In the genomic region with DNA sequence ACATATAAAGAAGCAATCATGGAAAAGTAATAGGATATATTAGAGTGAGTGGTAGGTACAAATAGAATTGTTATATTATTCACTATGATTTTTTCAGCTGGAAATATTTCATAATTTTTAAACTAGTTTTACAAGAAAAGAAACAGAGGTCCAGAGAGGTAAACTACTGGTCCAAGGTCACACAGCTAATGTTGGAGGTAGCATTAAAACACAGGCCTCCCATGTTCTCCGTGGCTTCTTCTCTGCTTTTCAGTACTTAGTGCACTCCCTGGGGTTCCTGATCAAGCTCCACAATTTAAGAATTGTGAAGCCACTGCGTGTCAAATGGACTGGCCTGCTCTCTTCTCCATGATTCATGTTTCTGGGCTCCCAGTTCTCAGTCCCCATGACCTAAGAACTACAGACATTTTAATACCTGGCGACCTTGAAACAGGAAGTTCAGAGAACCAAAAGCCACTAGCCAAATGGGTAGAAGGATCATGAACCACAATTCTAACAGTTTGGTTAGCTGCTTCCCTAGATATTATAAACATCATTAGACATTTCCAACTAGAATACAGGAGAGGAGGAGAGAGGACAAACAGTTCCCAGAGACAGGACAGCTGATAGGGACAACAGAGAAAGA, we compare ENCODE assay signal across 13 cellular contexts.
"Had no signal": no experiment of that assay in that cellular context is flagged by ENCODE, and none has a peak within 500 bp of the region (broad histone marks: within the 10 kb centered on the region; RNA-seq: fewer than 3 reads in every experiment).

No MANE protein-coding gene starts in this region.

- DNase-seq: activated CD4-positive, alpha-beta T cell treated with anti-CD3 and anti-CD28 coated beads, Interleukin-2, amount 50 U/mL, for 4 hours; activated CD4-positive, CD25-positive, alpha-beta regulatory T cell; activated gamma-delta T cell; activated T-cell treated with anti-CD3 and anti-CD28 coated beads, Interleukin-2, amount 50 U/mL, for 24 hours; adrenal gland; caudate nucleus; effector CD4-positive, alpha-beta T cell; heart left ventricle; mucosa of descending colon; nephron progenitor cell; stimulated activated CD4-positive, alpha-beta T cell treated with anti-CD3 and anti-CD28 coated beads, Interleukin-2, amount 100 ng/mL, for 48 hours; testis had no signal

- H3K27me3 Mint-ChIP-seq: activated T-cell treated with anti-CD3 and anti-CD28 coated beads, Interleukin-2, amount 50 U/mL, for 24 hours; stimulated activated naive CD8-positive, alpha-beta T cell treated with anti-CD3 and anti-CD28 coated beads, Interleukin-15, Interleukin-2, amounts not matched to agents 100 ng/mL and 50 ng/mL, for 24 hours had no signal

- H3K9me3 Mint-ChIP-seq: activated T-cell treated with anti-CD3 and anti-CD28 coated beads, Interleukin-2, amount 50 U/mL, for 24 hours; nephron progenitor cell; stimulated activated naive CD8-positive, alpha-beta T cell treated with anti-CD3 and anti-CD28 coated beads, Interleukin-15, Interleukin-2, amounts not matched to agents 100 ng/mL and 50 ng/mL, for 24 hours had no signal

- H3K27ac Mint-ChIP-seq: activated T-cell treated with anti-CD3 and anti-CD28 coated beads, Interleukin-2, amount 50 U/mL, for 24 hours; nephron progenitor cell had no signal

- ATAC-seq: heart left ventricle, mucosa of descending colon had no signal

- H3K4me3 Mint-ChIP-seq: activated T-cell treated with anti-CD3 and anti-CD28 coated beads, Interleukin-2, amount 50 U/mL, for 24 hours; nephron progenitor cell; stimulated activated naive CD8-positive, alpha-beta T cell treated with anti-CD3 and anti-CD28 coated beads, Interleukin-15, Interleukin-2, amounts not matched to agents 100 ng/mL and 50 ng/mL, for 24 hours had no signal
